ENCODE assay signal across 30 cellular contexts in the genomic region with DNA sequence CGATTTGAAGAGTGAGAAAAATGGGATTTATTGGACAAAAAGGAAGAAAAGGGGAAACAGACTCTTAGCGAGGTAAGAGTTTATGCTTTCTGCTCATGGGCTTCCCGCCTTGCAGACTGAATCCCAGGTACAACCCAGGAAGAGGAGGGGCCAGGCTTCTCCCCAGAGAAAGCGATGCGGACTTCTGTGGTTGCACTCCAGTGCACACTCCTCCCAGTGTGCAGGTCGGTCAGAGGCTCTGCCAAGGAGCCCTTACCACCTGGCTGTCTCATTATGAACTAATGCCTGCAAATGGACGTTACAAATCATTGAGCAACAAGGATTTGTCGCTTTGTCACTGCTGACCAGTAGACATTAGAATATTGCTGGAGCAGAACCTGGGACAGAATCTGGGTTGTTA. TPM values are rescaled to one million over a fixed set of nuclear protein-coding genes. Genes with fewer than 3 reads are reported as not detected.
DNase-seq lines count a peak whose midpoint lies in the region; ATAC-seq and FAIRE-seq lines count a peak whose summit lies in the region.
"Had no signal": no experiment of that assay in that cellular context is flagged by ENCODE, and none has a peak within 500 bp of the region (broad histone marks: within the 10 kb centered on the region; RNA-seq: fewer than 3 reads in every experiment).

No MANE protein-coding gene starts in this region.

- DNase-seq in Caki2 (ENCODE audit: low read depth) = peak; percentile 85
- peak; percentile 13 for DNase-seq in RCC 7860 (ENCODE audit: low spot score)
- DNase-seq in left kidney (ENCODE audit: low read depth, low spot score) = peak; percentile 67
- no peak for DNase-seq in NCI-H2171 treated with DMSO at 0.1 percent for 48 hours (lab: John Stamatoyannopoulos, UW)
- no peak for DNase-seq in HPDE6-E6E7 (ENCODE audit: extremely low spot score)
- DNase-seq in SIG-M5 (lab: John Stamatoyannopoulos, UW) = no peak
- no peak for DNase-seq in RKO (ENCODE audit: low spot score)
- DNase-seq: AML-193; Calu3; CD8-positive, alpha-beta T cell; DMS79 treated with DMSO at 0.1 percent for 48 hours; GF-D8; MV-4-11; NCI-H1105; NCI-H1436 treated with DMSO at 0.1 percent for 48 hours; NCI-H187 treated with DMSO at 0.1 percent for 48 hours; NCI-H2107; NCI-H446 treated with DMSO at 0.1 percent for 48 hours; NCI-H82; SHP77 treated with DMSO at 0.1 percent for 48 hours; T-helper 2 cell had no signal

- FAIRE-seq in RCC 7860 (lab: Jason Lieb, UNC) = peak; percentile 25
- FAIRE-seq: GM12892, K562 had no signal

- in situ Hi-C loops in Caki2 (cut with HindIII; ENCODE audit: low pct_unique_long_range_greater_than_20kb, low sequenced_read_pairs) = no loop called here

- ATAC-seq in GM19463 (IDR thresholded peaks at IDR 0.05; ENCODE audit: unreplicated experiment) = peak; percentile 67
- ATAC-seq: A549; CD8-positive, alpha-beta T cell; HCT116; K562 had no signal

RNA-seq across cellular contexts. Expression of a gene that starts 39.9 kb away (rescaled TPM):
- total RNA-seq in Caki2 (2014; rRNA removed; shearing (Covaris generic); ENCODE audit: low replicate concordance) = 1.1 and 1.3 TPM in 2 replicates
- total RNA-seq: Calu3; CD8-positive, alpha-beta T cell; H4; HT-29; K562; LHCN-M2; MCF 10A had no signal

Comparison
In these comparisons a context has a peak if more than half of its experiments do, and no peak if none do; other contexts are left out.
1. DNase-seq: peak in Caki2 (single experiment), RCC 7860 (single experiment) and left kidney (single experiment); none in NCI-H2171 treated with DMSO at 0.1 percent for 48 hours (single experiment), HPDE6-E6E7 (single experiment), SIG-M5 (single experiment) and RKO (single experiment).